ENCODE assay signal across 8 cellular contexts in genomic region chr22:36330655-36331305, GRCh38. TPM values are rescaled to one million over a fixed set of nuclear protein-coding genes. Genes with fewer than 3 reads are reported as not detected.
DNase-seq lines count a peak whose midpoint lies in the region; ATAC-seq, FAIRE-seq and TF ChIP-seq lines count a peak whose summit lies in the region.

No MANE protein-coding gene starts in this region.

- FAIRE-seq in A549 (lab: Jason Lieb, UNC): no peak

- CTCF ChIA-PET in A549 (lab: Yijun Ruan, JAX): interaction anchor here (2.9 to 3.1 kb wide), 2 partner anchors 21 to 29 kb away, joined by 9 to 15 read pairs; no protein-coding TSS in a partner anchor

- no peak for TF ChIP-seq CTCF in A549 (IDR thresholded peaks at IDR 0.05)
- TF ChIP-seq CTCF in ascending aorta (IDR thresholded peaks at IDR 0.05): no peak
- no peak for TF ChIP-seq CTCF in thyroid gland (IDR thresholded peaks at IDR 0.05)

- WGBS in A549 (ENCODE audit: missing lambda C conversion rate): 85% methylated on average over 17 of the region's 20 CpGs
- 54 to 59% methylated on average over 16 to 20 of the region's 20 CpGs for WGBS in thyroid gland, 2 donors

- H3K27me3 Mint-ChIP-seq in IgD-negative memory B cell: no peaks in the 10 kb centered on the region

- peak overlapping the region; percentile 78 to 97 (median 94) for H3K4me3 Mint-ChIP-seq in IgD-negative memory B cell

- peak overlapping the region; percentile 96 to 98 (median 98) for H3K27ac Mint-ChIP-seq in IgD-negative memory B cell

- peaks cover 32 to 52% of the 10 kb centered on the region in 2 donors for H3K36me3 ChIP-seq in ascending aorta
- H3K36me3 ChIP-seq in thyroid gland: peaks cover 4 to 17% of the 10 kb centered on the region in 2 donors

- H3K27me3 ChIP-seq in ascending aorta: no peaks in the 10 kb centered on the region
- no peaks in the 10 kb centered on the region for H3K27me3 ChIP-seq in layer of hippocampus (ENCODE audit: control insufficient read depth, insufficient read depth, low read length)
- no peaks in the 10 kb centered on the region for H3K27me3 ChIP-seq in thyroid gland

- no peak for ATAC-seq in A549
- no peak for ATAC-seq in GM21526 (IDR thresholded peaks at IDR 0.05; ENCODE audit: low FRiP score, unreplicated experiment)

- no peaks in the 10 kb centered on the region for H3K9me3 ChIP-seq in A549
- H3K9me3 ChIP-seq in ascending aorta: no peaks in the 10 kb centered on the region
- H3K9me3 ChIP-seq in thyroid gland: no peaks in the 10 kb centered on the region

- peaks cover 3% of the 10 kb centered on the region for H3K36me3 Mint-ChIP-seq in IgD-negative memory B cell

- no peak for TF ChIP-seq POLR2A in A549 (IDR thresholded peaks at IDR 0.05; ENCODE audit: low read length)
- TF ChIP-seq POLR2A in thyroid gland (IDR thresholded peaks at IDR 0.05): no peak

- H3K27ac ChIP-seq in A549 (peak overlapping the region; percentile 96 to 99), ascending aorta (peak overlapping the region; percentile 98 to 99), layer of hippocampus (ENCODE audit: low read depth, low read length) (peak overlapping the region; percentile 84), thyroid gland (peak overlapping the region; percentile 98 to 99 (median 98))

- TF ChIP-seq EP300 in A549 (IDR thresholded peaks at IDR 0.05): no peak

- DNase-seq in A549 (ENCODE audit: low read depth in 1 of 2, low spot score in 1 of 2) (no peak), ascending aorta (ENCODE audit: low spot score in 2 of 2) (peak in 1 of 2 donors; percentile 83), thyroid gland (no peak), amniotic stem cell (lab: John Stamatoyannopoulos, UW) (no peak), putamen (ENCODE audit: low spot score) (no peak)

- POLR2A ChIA-PET in A549 (lab: Yijun Ruan, JAX): interaction anchor here (2.8 kb wide), 1 partner anchor 57 kb away, joined by 13 read pairs; the partner anchor contains the start of gene MYH9

- intact Hi-C loops in ascending aorta (cut with DNase I): no loop called here
- intact Hi-C loops in thyroid gland (cut with DNase I): no loop called here

- peak overlapping the region; percentile 59 for H3K4me2 ChIP-seq in A549

- TF ChIP-seq RAD21 in A549 (conservative IDR thresholded peaks at IDR 0.05 in 1 of 2, IDR thresholded peaks at IDR 0.05 in 1 of 2): no peak

- H3K4me1 ChIP-seq in A549: peaks cover 99% of the 10 kb centered on the region
- H3K4me1 ChIP-seq in ascending aorta: peaks cover 77 to 96% of the 10 kb centered on the region in 2 donors
- H3K4me1 ChIP-seq in thyroid gland: peaks cover 93 to 100% of the 10 kb centered on the region in 2 donors

- H3K4me1 Mint-ChIP-seq in IgD-negative memory B cell: peaks cover 65 to 80% (median 75%) of the 10 kb centered on the region in 3 donors

- no peak overlapping the region for H3K4me3 ChIP-seq in A549
- H3K4me3 ChIP-seq in ascending aorta: peak overlapping the region; percentile 5 to 40
- no peak overlapping the region for H3K4me3 ChIP-seq in thyroid gland (replicated peaks in 1 of 3)

- no peaks in the 10 kb centered on the region for H3K9me3 Mint-ChIP-seq in IgD-negative memory B cell

TF ChIP-seq in A549, 52 proteins besides CTCF, POLR2A, EP300 and RAD21:
- no peak for TF ChIP-seq FOSL2 (IDR thresholded peaks at IDR 0.05)
- peak; percentile 31 for TF ChIP-seq FOSL2 (CRISPR knock-in tag; IDR thresholded peaks at IDR 0.05)
- TF ChIP-seq, protein P1, sequence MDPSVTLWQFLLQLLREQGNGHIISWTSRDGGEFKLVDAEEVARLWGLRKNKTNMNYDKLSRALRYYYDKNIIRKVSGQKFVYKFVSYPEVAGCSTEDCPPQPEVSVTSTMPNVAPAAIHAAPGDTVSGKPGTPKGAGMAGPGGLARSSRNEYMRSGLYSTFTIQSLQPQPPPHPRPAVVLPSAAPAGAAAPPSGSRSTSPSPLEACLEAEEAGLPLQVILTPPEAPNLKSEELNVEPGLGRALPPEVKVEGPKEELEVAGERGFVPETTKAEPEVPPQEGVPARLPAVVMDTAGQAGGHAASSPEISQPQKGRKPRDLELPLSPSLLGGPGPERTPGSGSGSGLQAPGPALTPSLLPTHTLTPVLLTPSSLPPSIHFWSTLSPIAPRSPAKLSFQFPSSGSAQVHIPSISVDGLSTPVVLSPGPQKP (IDR thresholded peaks at IDR 0.05; ENCODE audit: low read depth, low read length): no peak
- no peak for TF ChIP-seq FOXS1 (CRISPR knock-in tag; IDR thresholded peaks at IDR 0.05)
- TF ChIP-seq TP53 (CRISPR knock-in tag; IDR thresholded peaks at IDR 0.05): 0 out of 2 replicates have a peak, but pooled peaks have one; percentile 7
- peak; percentile 38; the same call in 1 of the 2 replicates for TF ChIP-seq FOSB (CRISPR knock-in tag; IDR thresholded peaks at IDR 0.05)

RNA-seq across cellular contexts. Expression of gene MYH9, which starts 57.0 kb away (rescaled TPM):
- polyA plus RNA-seq in A549 (2011; rRNA removed) (92.1 and 162 TPM in 2 replicates), A549 (2017; fragmentation: RNase III; extraction: RNeasy Plus Mini Kit Qiagen cat#74134 plus additional on column Dnase treatment) (158 to 215 TPM (median 167 TPM) in 3 replicates), IgD-negative memory B cell (231 TPM)
- 112 and 118 TPM in 2 replicates for polyA plus RNA-seq in A549 (2012; cell fraction: cytosol; rRNA removed)
- polyA plus RNA-seq in A549 (2012; cell fraction: nucleus; rRNA removed): 202 and 239 TPM in 2 replicates
- polyA minus RNA-seq in A549 (2011; rRNA and poly(A)+ RNA removed): 460 and 534 TPM in 2 replicates
- total RNA-seq in ascending aorta (1,114 TPM), thyroid gland (100 to 1,000 TPM; 228 to 375 (median 275) TPM)

Comparison
In these comparisons a context has a peak if more than half of its experiments do, and no peak if none do; other contexts are left out.
1. H3K4me3 ChIP-seq: peak in ascending aorta (2 of 2); none in A549 (single experiment) and thyroid gland (0 of 3).
2. Peak in every context shown above with its lines, with median percentiles within 50 percentile points of each other: H3K27ac ChIP-seq.